24 cellular contexts compared by ENCODE assay signal in the genomic region with DNA sequence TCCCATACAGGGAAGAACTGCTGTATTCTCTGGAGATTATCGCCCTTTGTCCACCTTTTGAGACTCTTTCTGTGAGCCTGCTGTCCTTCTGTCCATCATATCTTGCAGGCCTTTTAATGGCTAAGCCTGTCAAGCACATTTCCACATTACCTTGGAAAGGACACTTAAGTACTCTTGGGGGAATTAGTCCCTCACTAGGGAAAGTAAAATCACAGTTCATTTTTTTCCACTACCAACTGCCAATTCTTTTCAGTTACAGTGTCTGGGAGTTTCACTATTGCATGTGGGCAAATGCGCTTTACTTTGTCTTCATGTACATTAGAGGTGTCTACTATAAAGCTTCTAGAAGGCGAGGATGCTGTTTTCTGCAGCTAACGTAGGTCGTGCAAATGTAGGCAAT.
"Had no signal": no experiment of that assay in that cellular context is flagged by ENCODE, and none has a peak within 500 bp of the region (broad histone marks: within the 10 kb centered on the region; RNA-seq: fewer than 3 reads in every experiment).

No MANE protein-coding gene starts in this region.

- H3K4me3 ChIP-seq: cardiac muscle cell, gastroesophageal sphincter, heart left ventricle, lung, smooth muscle cell, thyroid gland, upper lobe of left lung, vagina had no signal

- H3K36me3 ChIP-seq: cardiac muscle cell, gastroesophageal sphincter, heart left ventricle, neutrophil, thyroid gland, upper lobe of left lung, vagina had no signal

- H3K9me3 ChIP-seq: gastroesophageal sphincter, heart left ventricle, neutrophil, thyroid gland, upper lobe of left lung, vagina had no signal

- H3K27ac ChIP-seq: cardiac muscle cell, neutrophil, thyroid gland, upper lobe of left lung, vagina had no signal

- H3K4me1 ChIP-seq: upper lobe of left lung had no signal

- H3K27me3 ChIP-seq: cardiac muscle cell, gastroesophageal sphincter, heart left ventricle, neutrophil, thyroid gland, upper lobe of left lung, vagina had no signal

- DNase-seq: activated CD4-positive, alpha-beta T cell treated with anti-CD3 and anti-CD28 coated beads for 36 hours; activated CD4-positive, CD25-positive, alpha-beta regulatory T cell; activated CD8-positive, alpha-beta memory T cell treated with anti-CD3 and anti-CD28 coated beads, Interleukin-2, amount 10 ng/mL, durations not matched to agents 7 days and 5 days; activated CD8-positive, alpha-beta T cell treated with anti-CD3 and anti-CD28 coated beads, Interleukin-2, amount 10 ng/mL, durations not matched to agents 7 days and 5 days; activated naive CD4-positive, alpha-beta T cell; activated T-cell treated with anti-CD3 and anti-CD28 coated beads, Interleukin-2, amount 50 U/mL, for 48 hours; anterior cingulate cortex; cortex of kidney; effector memory CD8-positive, alpha-beta T cell; heart left ventricle; naive B cell; nephron progenitor cell; stimulated activated CD4-positive, alpha-beta T cell treated with anti-CD3 and anti-CD28 coated beads, Interleukin-1b, Interleukin-23, amount 100 ng/mL, for 48 hours; stimulated activated CD4-positive, alpha-beta T cell treated with anti-CD3 and anti-CD28 coated beads, Interleukin-4, amount 100 ng/mL, for 4 hours; stimulated activated CD8-positive, alpha-beta memory T cell treated with anti-CD3 and anti-CD28 coated beads, Interleukin-4, amount 100 ng/mL, for 48 hours; stimulated activated naive CD8-positive, alpha-beta T cell treated with anti-CD3 and anti-CD28 coated beads, Interleukin-15, amount 100 ng/mL, for 72 hours; thyroid gland; upper lobe of left lung had no signal
